In the genomic region with DNA sequence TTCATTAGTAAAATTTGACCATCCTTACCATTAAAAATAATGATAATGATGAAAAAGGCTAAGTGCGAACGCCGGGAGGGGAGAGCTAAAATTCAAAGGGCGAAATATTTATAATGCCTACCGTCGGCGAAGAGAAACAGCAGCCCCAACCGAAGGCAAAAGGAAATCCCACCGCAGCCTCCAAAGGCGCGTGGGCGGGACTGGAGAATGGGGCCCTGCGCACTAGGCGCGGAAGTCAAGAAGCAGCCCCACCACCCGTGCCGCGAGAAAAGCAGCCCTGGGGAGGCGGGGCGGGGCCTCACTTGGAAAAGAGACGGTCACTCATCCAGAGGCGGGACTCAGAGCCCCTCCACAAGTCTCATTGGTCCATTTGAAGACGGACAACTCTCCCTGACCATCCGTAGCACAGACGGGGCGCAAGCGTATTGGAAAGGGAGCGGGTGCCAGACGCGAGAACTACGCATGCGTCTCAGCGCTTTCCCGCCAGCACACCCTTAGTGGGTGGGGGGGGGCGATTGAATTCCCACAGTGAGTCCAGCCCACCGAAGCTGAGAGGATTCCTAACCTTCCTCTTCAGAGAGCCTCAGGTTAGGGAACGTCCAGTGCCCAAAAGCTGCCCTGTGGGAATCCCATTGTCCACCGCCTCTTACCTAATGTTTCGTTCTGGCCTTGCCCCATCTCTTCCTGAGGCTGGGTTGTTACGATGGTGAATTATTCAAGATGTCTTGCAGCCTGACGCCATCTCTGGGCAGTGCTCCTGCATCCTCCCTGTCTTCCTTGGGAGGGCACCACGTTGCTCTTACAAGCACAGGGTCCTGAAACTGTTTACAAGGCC, we compare ENCODE assay signal across 8 cellular contexts. TPM values are rescaled to one million over a fixed set of nuclear protein-coding genes. Genes with fewer than 3 reads are reported as not detected.
A peak's percentile ranks its signal among the peaks of the same experiment; 100 is the strongest.
DNase-seq lines count a peak whose midpoint lies in the region; ATAC-seq and TF ChIP-seq lines count a peak whose summit lies in the region.

No MANE protein-coding gene starts in this region.

- TF ChIP-seq CTCF in PC-9 (conservative IDR thresholded peaks at IDR 0.05) = no peak; the same call in 1 of the 2 replicates

- H3K27me3 Mint-ChIP-seq in activated T-cell treated with anti-CD3 and anti-CD28 coated beads, Interleukin-2, amount 50 U/mL, for 4 hours (ENCODE audit: low read depth) = no peaks in the 10 kb centered on the region

- CTCF ChIA-PET in PC-9 (lab: Charles Lee) = interaction anchor here (0.6 to 1.2 kb wide), 4 partner anchors 19 to 498 kb away, joined by 3 to 5 read pairs (median 4); partner anchors contain the start of genes MTX1 and THBS3

- H3K4me3 Mint-ChIP-seq in activated T-cell treated with anti-CD3 and anti-CD28 coated beads, Interleukin-2, amount 50 U/mL, for 4 hours = peak overlapping the region; percentile 94

- H3K27ac ChIP-seq in PC-9 = peak overlapping the region; percentile 98
- H3K27ac ChIP-seq in esophagus (ENCODE audit: low read depth in 2 of 2, low read length in 1 of 2) = peak overlapping the region; percentile 74 to 92
- peak overlapping the region; percentile 93 for H3K27ac ChIP-seq in muscle layer of duodenum (ENCODE audit: low read length)

- DNase-seq in DMS53 treated with DMSO at 0.1 percent for 48 hours (lab: John Stamatoyannopoulos, UW; ENCODE audit: unreplicated experiment) (peak; percentile 98), KBM-7 (peak; percentile 99), PC-9 (peak; percentile 93 to 97)
- DNase-seq in activated T-cell treated with anti-CD3 and anti-CD28 coated beads, Interleukin-2, amount 50 U/mL, for 4 hours = peak; percentile 100
- DNase-seq in stimulated activated CD8-positive, alpha-beta memory T cell treated with anti-CD3 and anti-CD28 coated beads, Interleukin-7, amount 100 ng/mL, for 24 hours (ENCODE audit: low read depth) = peak; percentile 96

- peaks cover 41% of the 10 kb centered on the region for H3K4me1 ChIP-seq in PC-9 (replicated peaks; ENCODE audit: insufficient read depth)
- H3K4me1 ChIP-seq in esophagus (ENCODE audit: control insufficient read depth in 2 of 2, insufficient read depth in 2 of 2, low read length in 1 of 2) = peaks cover 0 to 4% of the 10 kb centered on the region in 2 donors
- peaks cover 7 to 23% of the 10 kb centered on the region in 2 donors for H3K4me1 ChIP-seq in muscle layer of duodenum (ENCODE audit: control insufficient read depth in 1 of 2, insufficient read depth in 2 of 2, low read length in 2 of 2)

- no peaks in the 10 kb centered on the region for H3K36me3 Mint-ChIP-seq in activated T-cell treated with anti-CD3 and anti-CD28 coated beads, Interleukin-2, amount 50 U/mL, for 4 hours (ENCODE audit: insufficient read depth)

- intact Hi-C loops in PC-9 (cut with micrococcal nuclease; ENCODE audit: unreplicated experiment) = loop anchor here (5.0 kb wide), 1 partner anchor 35 kb away; no protein-coding TSS in a partner anchor

- H2AFZ ChIP-seq in PC-9 = peak overlapping the region; percentile 86

- peak; percentile 88 for ATAC-seq in GM21723 (IDR thresholded peaks at IDR 0.05; ENCODE audit: unreplicated experiment)
- ATAC-seq in activated T-cell treated with anti-CD3 and anti-CD28 coated beads, Interleukin-2, amount 50 U/mL, for 4 hours = peak; percentile 96 to 99

- BruUV-seq in PC-9 (replicated peaks; lab: Mats Ljungman, UMichigan) = TSS peak; percentile 84

- WGBS in esophagus, 2 donors = 0 to 1% methylated on average over 42 of the region's 42 CpGs

- POLR2A ChIA-PET in PC-9 (lab: Charles Lee; ENCODE audit: unreplicated experiment) = interaction anchor here (0.6 to 0.9 kb wide), 3 partner anchors 18 to 23 kb away, joined by 4 to 7 read pairs (median 5); partner anchors contain the start of gene THBS3

- H3K4me3 ChIP-seq in PC-9 (peak overlapping the region; percentile 81), esophagus (ENCODE audit: low read depth in 1 of 2, low read length in 2 of 2) (peak overlapping the region; percentile 44 to 82), muscle layer of duodenum (ENCODE audit: low read depth in 1 of 2, low read length in 2 of 2) (peak overlapping the region; percentile 71 to 73)

- in situ Hi-C loops in KBM-7 (cut with MboI; ENCODE audit: low pct_unique_long_range_greater_than_20kb, low sequenced_read_pairs) = no loop called here

- H3K36me3 ChIP-seq in PC-9 (ENCODE audit: low read depth) (no peaks in the 10 kb centered on the region), esophagus (ENCODE audit: control insufficient read depth in 2 of 2, insufficient read depth in 2 of 2, low read length in 1 of 2) (no peaks in the 10 kb centered on the region), muscle layer of duodenum (ENCODE audit: control insufficient read depth in 1 of 2, insufficient read depth in 2 of 2, low read length in 2 of 2) (no peaks in the 10 kb centered on the region)

- H3K4me1 Mint-ChIP-seq in activated T-cell treated with anti-CD3 and anti-CD28 coated beads, Interleukin-2, amount 50 U/mL, for 4 hours (ENCODE audit: low read depth) = peaks cover 17% of the 10 kb centered on the region

- H3K9me3 Mint-ChIP-seq in activated T-cell treated with anti-CD3 and anti-CD28 coated beads, Interleukin-2, amount 50 U/mL, for 4 hours = no peaks in the 10 kb centered on the region

- peaks cover 40% of the 10 kb centered on the region for H3F3A ChIP-seq in PC-9 (ENCODE audit: insufficient read depth, low read depth)

- no peaks in the 10 kb centered on the region for H3K9me2 ChIP-seq in PC-9 (ENCODE audit: insufficient read depth)

- H3K27me3 ChIP-seq in PC-9 (ENCODE audit: insufficient read depth, low read depth) (no peaks in the 10 kb centered on the region), esophagus (ENCODE audit: control insufficient read depth in 1 of 2, insufficient read depth in 2 of 2, low read length in 2 of 2) (no peaks in the 10 kb centered on the region), muscle layer of duodenum (ENCODE audit: low read depth, low read length) (no peaks in the 10 kb centered on the region)

- H3K4me2 ChIP-seq in PC-9 = peak overlapping the region; percentile 90

- no peaks in the 10 kb centered on the region for H4K20me1 ChIP-seq in PC-9 (ENCODE audit: insufficient read depth)

- no peaks in the 10 kb centered on the region for H3K9me3 ChIP-seq in PC-9 (ENCODE audit: insufficient read depth, low read depth)
- H3K9me3 ChIP-seq in esophagus (ENCODE audit: control insufficient read depth in 2 of 2, insufficient read depth in 1 of 2, low read depth in 1 of 2, low read length in 1 of 2) = no peaks in the 10 kb centered on the region
- H3K9me3 ChIP-seq in muscle layer of duodenum (ENCODE audit: control insufficient read depth in 1 of 2, low read length in 2 of 2) = no peaks in the 10 kb centered on the region

- peaks cover 24% of the 10 kb centered on the region for H3K79me2 ChIP-seq in PC-9 (ENCODE audit: low read depth)

RNA-seq across cellular contexts. Expression of gene MTX1, which starts 19.0 kb away (rescaled TPM):
- 56.1 and 68.9 TPM in 2 replicates for total RNA-seq in PC-9 (2021)
- 10 to 100 TPM; 77.4 to 88.6 (median 77.7) TPM for total RNA-seq in activated T-cell treated with anti-CD3 and anti-CD28 coated beads, Interleukin-2, amount 50 U/mL, for 4 hours
- 10 to 100 TPM; 43.6 to 51.4 TPM for polyA plus RNA-seq in esophagus

RNA-seq across cellular contexts. Expression of gene THBS3, which starts 19.8 kb away (rescaled TPM):
- 45.4 and 58.8 TPM in 2 replicates for total RNA-seq in PC-9 (2021)
- 1 to 10 TPM; 3.0 to 4.1 (median 3.7) TPM for total RNA-seq in activated T-cell treated with anti-CD3 and anti-CD28 coated beads, Interleukin-2, amount 50 U/mL, for 4 hours
- 10 to 100 TPM; 12.9 to 41.5 TPM for polyA plus RNA-seq in esophagus

RNA-seq across cellular contexts. Expression of gene ENTREP3, which starts 27.8 kb away (rescaled TPM):
- 56.9 and 60.8 TPM in 2 replicates for total RNA-seq in PC-9 (2021)
- 10 to 100 TPM; 31.7 to 41.3 (median 39.8) TPM for total RNA-seq in activated T-cell treated with anti-CD3 and anti-CD28 coated beads, Interleukin-2, amount 50 U/mL, for 4 hours
- polyA plus RNA-seq in esophagus = 10 to 100 TPM; 12.7 to 13.6 TPM

RNA-seq across cellular contexts. Expression of gene SCAMP3, which starts 34.7 kb away (rescaled TPM):
- 56.9 and 64.1 TPM in 2 replicates for total RNA-seq in PC-9 (2021)
- total RNA-seq in activated T-cell treated with anti-CD3 and anti-CD28 coated beads, Interleukin-2, amount 50 U/mL, for 4 hours = 100 to 1,000 TPM; 193 to 214 (median 208) TPM
- polyA plus RNA-seq in esophagus = 10 to 100 TPM; 20.2 to 47.3 TPM

RNA-seq across cellular contexts. Expression of gene CLK2, which starts 45.8 kb away (rescaled TPM):
- total RNA-seq in PC-9 (2021) = 39.1 and 43.9 TPM in 2 replicates
- 10 to 100 TPM; 64.2 to 68.4 (median 66.3) TPM for total RNA-seq in activated T-cell treated with anti-CD3 and anti-CD28 coated beads, Interleukin-2, amount 50 U/mL, for 4 hours
- polyA plus RNA-seq in esophagus = 10 to 100 TPM; 29.2 to 55.3 TPM

Comparison
In these comparisons a context has a peak if more than half of its experiments do, and no peak if none do; other contexts are left out.
1. Peak in every context shown above with its lines: DNase-seq, ATAC-seq, H3K4me3 ChIP-seq and H3K27ac ChIP-seq.